Comparison of ENCODE assay signal across 19 cellular contexts in the genomic region with DNA sequence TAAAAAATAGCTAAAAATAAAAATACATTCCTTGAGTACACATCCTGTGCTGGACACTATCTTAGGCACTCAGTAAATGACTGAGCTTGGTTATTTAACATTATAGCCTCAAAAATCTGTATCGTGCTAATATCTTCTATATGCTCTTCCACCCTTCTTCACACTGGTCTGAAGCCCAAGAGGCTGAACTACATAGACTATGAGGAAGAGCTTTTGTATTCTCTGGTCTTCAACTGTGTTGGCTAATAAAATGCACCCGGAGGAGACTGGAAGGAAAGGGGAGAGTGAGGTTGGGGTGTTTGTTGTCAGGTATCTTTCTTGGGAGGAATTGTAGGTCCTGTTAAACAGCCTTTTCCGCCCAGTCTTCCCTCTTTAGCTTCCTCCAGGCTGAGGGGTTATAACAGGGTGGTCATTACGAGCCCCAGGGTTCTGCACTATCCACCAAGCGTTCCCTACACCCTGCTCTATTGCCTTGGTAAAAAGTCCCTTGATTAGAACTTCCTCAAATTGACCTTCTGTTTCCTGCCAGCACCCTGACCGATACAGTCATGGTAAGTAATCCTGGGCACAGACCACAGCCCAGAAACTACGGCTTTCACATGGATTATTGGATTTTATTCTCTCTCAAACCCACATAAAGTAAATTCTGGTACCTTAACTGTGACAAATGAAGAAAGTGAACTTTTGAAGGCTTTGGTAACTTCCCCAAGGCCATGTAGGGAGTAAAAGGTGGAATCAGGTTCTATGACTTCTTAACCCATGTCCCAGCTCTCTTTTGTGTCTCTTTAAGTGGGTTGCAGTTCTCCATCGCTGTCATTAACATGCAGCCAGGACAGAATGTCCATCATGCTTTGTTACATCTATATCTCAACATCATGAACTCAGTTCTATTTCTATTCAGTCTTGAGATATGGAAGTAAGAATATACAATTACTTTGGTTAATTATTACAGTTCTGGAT.
DNase-seq lines count a peak whose midpoint lies in the region; ATAC-seq, FAIRE-seq and TF ChIP-seq lines count a peak whose summit lies in the region.
"Had no signal": no experiment of that assay in that cellular context is flagged by ENCODE, and none has a peak within 500 bp of the region (broad histone marks: within the 10 kb centered on the region; RNA-seq: fewer than 3 reads in every experiment).

No MANE protein-coding gene starts in this region.

- no peaks in the 10 kb centered on the region for H4K20me1 ChIP-seq in astrocyte (ENCODE audit: insufficient read depth, low read length)

- H3K27me3 ChIP-seq in astrocyte (ENCODE audit: insufficient read depth, low read length) = no peaks in the 10 kb centered on the region
- no peaks in the 10 kb centered on the region for H3K27me3 ChIP-seq in SJCRH30
- H3K27me3 ChIP-seq: tibial nerve had no signal

- FAIRE-seq in astrocyte (lab: Jason Lieb, UNC) = no peak

- H3K36me3 Mint-ChIP-seq in astrocyte (ENCODE audit: low read depth, unreplicated experiment) = no peaks in the 10 kb centered on the region
- H3K36me3 Mint-ChIP-seq: brain had no signal

- H3K79me2 ChIP-seq in astrocyte (ENCODE audit: insufficient read depth, low read length) = no peaks in the 10 kb centered on the region

- no peak overlapping the region for H3K4me3 ChIP-seq in GM12865 (ENCODE audit: low read depth, low read length)
- no peak overlapping the region for H3K4me3 ChIP-seq in astrocyte (ENCODE audit: insufficient read depth, low read depth, low read length)
- H3K4me3 ChIP-seq in SJCRH30 = no peak overlapping the region
- H3K4me3 ChIP-seq: tibial nerve had no signal

- H3K27me3 Mint-ChIP-seq in astrocyte (ENCODE audit: low read depth, unreplicated experiment) = no peaks in the 10 kb centered on the region

- peak; percentile 64 for ATAC-seq in GM19452 (IDR thresholded peaks at IDR 0.05; ENCODE audit: unreplicated experiment)
- ATAC-seq in HG03342 (IDR thresholded peaks at IDR 0.05; ENCODE audit: unreplicated experiment) = peak; percentile 80
- ATAC-seq in HG03439 (IDR thresholded peaks at IDR 0.05; ENCODE audit: unreplicated experiment) = no peak
- ATAC-seq: activated CD8-positive, alpha-beta T cell treated with anti-CD3 and anti-CD28 coated beads, Interleukin-2, amount 10 ng/mL, durations not matched to agents 7 days and 5 days; HCT116 had no signal

- H3K9me3 ChIP-seq in astrocyte (ENCODE audit: insufficient read depth, low read depth, low read length) (peaks cover 3% of the 10 kb centered on the region), SJCRH30 (replicated peaks) (no peaks in the 10 kb centered on the region)
- H3K9me3 ChIP-seq: tibial nerve had no signal

- no peak overlapping the region for H3K4me2 ChIP-seq in astrocyte (ENCODE audit: low read length)

- H3K27ac Mint-ChIP-seq in astrocyte (ENCODE audit: unreplicated experiment) = peak overlapping the region; percentile 91
- H3K27ac Mint-ChIP-seq: activated CD8-positive, alpha-beta T cell treated with anti-CD3 and anti-CD28 coated beads, Interleukin-2, amount 10 ng/mL, durations not matched to agents 7 days and 5 days; mesothelial cell of epicardium had no signal

- H3K9me3 Mint-ChIP-seq in astrocyte (ENCODE audit: unreplicated experiment) = no peaks in the 10 kb centered on the region
- H3K9me3 Mint-ChIP-seq: brain had no signal

- H3K4me3 Mint-ChIP-seq in astrocyte (ENCODE audit: unreplicated experiment) = no peak overlapping the region
- H3K4me3 Mint-ChIP-seq: activated CD8-positive, alpha-beta T cell treated with anti-CD3 and anti-CD28 coated beads, Interleukin-2, amount 10 ng/mL, durations not matched to agents 7 days and 5 days; brain; mesothelial cell of epicardium had no signal

- H3K9ac ChIP-seq in astrocyte (ENCODE audit: low read length) = no peak overlapping the region

- H3K4me1 ChIP-seq in astrocyte (ENCODE audit: insufficient read depth, low read length) (peaks cover 7% of the 10 kb centered on the region), SJCRH30 (peaks cover 8% of the 10 kb centered on the region)
- H3K4me1 ChIP-seq: tibial nerve had no signal

- H3K4me1 Mint-ChIP-seq in astrocyte (ENCODE audit: low read depth, unreplicated experiment) = peaks cover 59% of the 10 kb centered on the region

- DNase-seq in GM12865 (ENCODE audit: low read depth) = peak; percentile 39
- DNase-seq in astrocyte (ENCODE audit: low read depth) = no peak
- no peak for DNase-seq in EL
- DNase-seq in SJCRH30 = no peak
- DNase-seq in hippocampal formation (lab: John Stamatoyannopoulos, UW) = no peak
- DNase-seq: ACHN; activated CD8-positive, alpha-beta T cell treated with anti-CD3 and anti-CD28 coated beads, Interleukin-2, amount 10 ng/mL, durations not matched to agents 7 days and 5 days; activated naive CD4-positive, alpha-beta T cell treated with Interleukin-2 at 50 U/mL for 16 hours; COR-L47; effector CD4-positive, alpha-beta T cell; NCI-H2081; RPMI8226 had no signal

- H3K36me3 ChIP-seq in astrocyte (ENCODE audit: insufficient read depth, low read length) (no peaks in the 10 kb centered on the region), SJCRH30 (no peaks in the 10 kb centered on the region)
- H3K36me3 ChIP-seq: tibial nerve had no signal

- no peak for TF ChIP-seq CTCF in GM12865 (IDR thresholded peaks at IDR 0.05; ENCODE audit: insufficient read depth, low read depth, low read length, missing control alignments)
- no peak for TF ChIP-seq CTCF in astrocyte (IDR thresholded peaks at IDR 0.05; ENCODE audit: insufficient read depth, low read depth, low read length)

- H3K27ac ChIP-seq in astrocyte (ENCODE audit: low read depth, low read length) (no peak overlapping the region), SJCRH30 (no peak overlapping the region)
- H3K27ac ChIP-seq: tibial nerve had no signal

- H2AFZ ChIP-seq in astrocyte (ENCODE audit: low read depth, low read length) = no peak overlapping the region
